19 cellular contexts compared by ENCODE assay signal in the genomic region with DNA sequence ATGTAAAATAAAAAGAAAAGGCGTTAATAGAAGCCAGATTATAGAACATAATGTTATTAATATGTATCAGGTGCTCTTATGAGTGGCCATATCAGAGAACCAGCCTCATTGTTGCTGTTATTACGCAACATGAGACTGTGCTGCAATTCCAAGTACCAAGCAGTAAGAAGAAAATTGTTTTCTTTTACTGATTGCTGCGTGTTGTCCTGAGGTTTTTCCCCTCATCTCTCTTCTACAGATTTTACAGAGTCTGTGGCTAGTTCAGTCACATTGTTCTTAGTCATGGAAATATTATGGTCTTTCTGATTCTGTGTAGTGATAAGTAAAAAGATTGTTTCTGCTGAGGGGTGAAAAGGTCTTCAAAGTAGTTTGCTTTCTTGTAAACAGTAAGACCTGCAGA. TPM values are rescaled to one million over a fixed set of nuclear protein-coding genes. Genes with fewer than 3 reads are reported as not detected.
DNase-seq lines count a peak whose midpoint lies in the region; FAIRE-seq and TF ChIP-seq lines count a peak whose summit lies in the region.
"Had no signal": no experiment of that assay in that cellular context is flagged by ENCODE, and none has a peak within 500 bp of the region (broad histone marks: within the 10 kb centered on the region; RNA-seq: fewer than 3 reads in every experiment).

No MANE protein-coding gene starts in this region.

- no peak for TF ChIP-seq CTCF in AG09309 (IDR thresholded peaks at IDR 0.05; ENCODE audit: control insufficient read depth, insufficient read depth, low read depth, low read length, missing control alignments)
- TF ChIP-seq CTCF in astrocyte of the spinal cord (IDR thresholded peaks at IDR 0.05; ENCODE audit: low read depth, low read length): no peak
- TF ChIP-seq CTCF in hepatocyte (IDR thresholded peaks at IDR 0.05; ENCODE audit: poor library complexity): no peak

- peak overlapping the region; percentile 28 for H3K27ac ChIP-seq in hepatocyte
- no peak overlapping the region for H3K27ac ChIP-seq in small intestine (ENCODE audit: low read depth in 1 of 2, low read length in 1 of 2)
- H3K27ac ChIP-seq: BLaER1, parathyroid adenoma had no signal

- H3K27me3 ChIP-seq in hepatocyte (no peaks in the 10 kb centered on the region), small intestine (ENCODE audit: control insufficient read depth in 2 of 2, insufficient read depth in 2 of 2, low read length in 2 of 2) (no peaks in the 10 kb centered on the region)
- H3K27me3 ChIP-seq: BLaER1 had no signal

- H3K4me1 ChIP-seq in hepatocyte (ENCODE audit: insufficient read depth) (peaks cover 9% of the 10 kb centered on the region), small intestine (ENCODE audit: control insufficient read depth in 2 of 2, insufficient read depth in 1 of 2, low read depth in 1 of 2, low read length in 1 of 2) (no peaks in the 10 kb centered on the region)
- H3K4me1 ChIP-seq: BLaER1, parathyroid adenoma had no signal

- H4K20me1 ChIP-seq in hepatocyte (ENCODE audit: insufficient read depth, poor library complexity, severe bottlenecking): no peaks in the 10 kb centered on the region
- H4K20me1 ChIP-seq: BLaER1 had no signal

- H3K9me3 ChIP-seq in hepatocyte (ENCODE audit: low read depth) (no peaks in the 10 kb centered on the region), small intestine (ENCODE audit: control insufficient read depth, low read depth) (no peaks in the 10 kb centered on the region)

- no peaks in the 10 kb centered on the region for H3K9me2 ChIP-seq in hepatocyte (replicated peaks; ENCODE audit: insufficient read depth)

- no peak for FAIRE-seq in H54 (lab: Jason Lieb, UNC)
- FAIRE-seq in small intestine (lab: Jason Lieb, UNC): no peak
- FAIRE-seq: kidney had no signal

- DNase-seq in AG09309 (ENCODE audit: low read depth) (peak; percentile 24), H4 (ENCODE audit: low spot score) (peak; percentile 40), astrocyte of the spinal cord (ENCODE audit: low read depth, low spot score) (peak; percentile 12), hepatocyte (ENCODE audit: low spot score) (peak; percentile 27), H54 (ENCODE audit: insufficient read length, low spot score) (no peak), AG08396 (ENCODE audit: low spot score) (no peak), small intestine (no peak), NAMALWA (ENCODE audit: low spot score) (no peak)
- DNase-seq: activated CD8-positive, alpha-beta T cell treated with anti-CD3 and anti-CD28 coated beads, Interleukin-2, amount 10 ng/mL, durations not matched to agents 7 days and 5 days; aorta; DND-41; effector memory CD4-positive, alpha-beta T cell; kidney; NCI-H1092; NCI-H446 had no signal

- TF ChIP-seq POLR2A in H54 (IDR thresholded peaks at IDR 0.05; ENCODE audit: low read depth, low read length): no peak

- 57% methylated on average over 3 of the region's 3 CpGs for WGBS in hepatocyte (ENCODE audit: low lambda C conversion rate, missing lambda C conversion rate)
- 52 to 61% (median 58%) methylated on average over 3 of the region's 3 CpGs for WGBS in small intestine, 3 donors

- H3K4me3 ChIP-seq in AG09309 (ENCODE audit: control insufficient read depth, low read depth, low read length) (no peak overlapping the region), astrocyte of the spinal cord (ENCODE audit: low read depth, low read length) (no peak overlapping the region), hepatocyte (no peak overlapping the region), small intestine (ENCODE audit: low read depth in 1 of 2, low read length in 2 of 2) (no peak overlapping the region)
- H3K4me3 ChIP-seq: BLaER1 had no signal

- no peaks in the 10 kb centered on the region for H3K36me3 ChIP-seq in hepatocyte (replicated peaks; ENCODE audit: insufficient read depth, low read depth)
- H3K36me3 ChIP-seq in small intestine (ENCODE audit: control insufficient read depth in 2 of 2, insufficient read depth in 2 of 2, low read length in 2 of 2): peaks cover 0 to 3% of the 10 kb centered on the region in 2 donors
- H3K36me3 ChIP-seq: BLaER1 had no signal

- no peaks in the 10 kb centered on the region for H3K79me2 ChIP-seq in hepatocyte
- H3K79me2 ChIP-seq: parathyroid adenoma had no signal

- no peak overlapping the region for H2AFZ ChIP-seq in hepatocyte
- H2AFZ ChIP-seq: parathyroid adenoma had no signal

- in situ Hi-C loops in astrocyte of the spinal cord (cut with HindIII; ENCODE audit: low sequenced_read_pairs): no loop called here

- H3K4me2 ChIP-seq in hepatocyte: no peak overlapping the region
- H3K4me2 ChIP-seq: BLaER1 had no signal

RNA-seq across cellular contexts. Expression of a gene that starts 55.9 kb away (rescaled TPM):
- total RNA-seq in H4 (2014; rRNA removed; shearing (Covaris generic)): 0.23 TPM in 1 of 2 replicates, not detected in the other
- 198 and 228 TPM in 2 replicates for total RNA-seq in hepatocyte
- polyA plus RNA-seq in hepatocyte: 231 and 233 TPM in 2 replicates
- 100 to 1,000 TPM in 1 of 3 donors, 10 to 100 TPM in 2; 28.9 to 206 (median 83.8) TPM for polyA plus RNA-seq in small intestine
- total RNA-seq: activated CD8-positive, alpha-beta T cell treated with anti-CD3 and anti-CD28 coated beads, Interleukin-2, amount 10 ng/mL, durations not matched to agents 7 days and 5 days; OCI-LY7; SK-MEL-5 had no signal

Comparison
In these comparisons a context has a peak if more than half of its experiments do, and no peak if none do; other contexts are left out.
1. DNase-seq: peak in AG09309 (single experiment), H4 (single experiment), astrocyte of the spinal cord (single experiment) and hepatocyte (single experiment); none in H54 (single experiment), AG08396 (single experiment), small intestine (single experiment) and NAMALWA (single experiment).
2. RNA of a gene that starts 55.9 kb away (total RNA-seq): 198 to 228 TPM in hepatocyte; 0.23 TPM in H4; every median in the first group is over 100 times any median in the second.